Comparison of ENCODE assay signal across 19 cellular contexts in the genomic region with DNA sequence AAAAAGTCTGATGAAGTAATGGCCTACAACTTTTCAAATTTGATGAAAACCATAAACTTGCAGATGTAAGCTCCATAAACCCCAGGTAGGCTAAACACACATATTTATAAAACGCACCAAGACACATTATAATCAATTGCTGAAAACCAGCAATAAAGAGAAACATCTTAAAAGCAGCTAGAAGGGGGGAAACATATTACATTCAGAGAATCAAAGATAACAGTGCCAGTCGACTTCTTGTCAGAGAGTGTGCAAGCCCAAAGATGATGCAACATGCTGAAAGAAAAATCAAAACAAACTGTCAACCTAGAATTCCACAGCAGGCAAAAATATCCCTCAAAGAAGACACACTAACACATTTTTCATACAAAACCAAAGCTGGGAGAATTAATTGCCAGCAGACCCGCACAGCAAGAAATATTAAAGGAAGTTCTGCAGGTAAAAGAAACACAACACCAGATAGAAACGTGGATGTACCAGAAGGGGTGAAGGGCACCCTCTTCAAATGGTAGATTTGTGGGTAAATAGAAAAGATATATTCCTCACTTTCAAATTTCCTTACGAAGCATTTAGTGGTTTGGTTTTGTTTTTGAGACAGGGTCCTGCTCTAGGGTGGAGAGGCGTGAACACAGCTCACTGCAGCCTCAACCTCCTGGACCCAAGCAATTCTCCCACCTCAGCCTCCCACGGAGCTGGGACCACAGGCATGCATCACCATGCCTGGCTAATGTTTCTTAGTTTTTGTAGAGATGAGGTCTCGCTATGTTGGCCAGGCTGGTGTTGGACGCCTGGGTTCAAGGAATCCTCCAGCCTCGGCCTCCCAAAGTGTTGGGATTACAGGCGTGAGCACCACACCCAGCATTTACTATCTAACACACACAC. TPM values are rescaled to one million over a fixed set of nuclear protein-coding genes. Genes with fewer than 3 reads are reported as not detected.
DNase-seq lines count a peak whose midpoint lies in the region; ATAC-seq, FAIRE-seq and TF ChIP-seq lines count a peak whose summit lies in the region.
"Had no signal": no experiment of that assay in that cellular context is flagged by ENCODE, and none has a peak within 500 bp of the region (broad histone marks: within the 10 kb centered on the region; RNA-seq: fewer than 3 reads in every experiment).

No MANE protein-coding gene starts in this region.

- peak overlapping the region; percentile 7 for H4K91ac ChIP-seq in mesenchymal stem cell (ENCODE audit: low read length)

- H2AK5ac ChIP-seq in mesenchymal stem cell (ENCODE audit: low read length, severe bottlenecking): no peak overlapping the region

- no peaks in the 10 kb centered on the region for H3F3A ChIP-seq in GM23338 (replicated peaks; ENCODE audit: low read depth)

- no peak overlapping the region; the same call in 1 of the 2 replicates for H3K27ac ChIP-seq in GM23338 (ENCODE audit: low read depth)
- H3K27ac ChIP-seq in mesenchymal stem cell (ENCODE audit: low read length, poor library complexity, severe bottlenecking): no peak overlapping the region
- H3K27ac ChIP-seq: esophagus muscularis mucosa, psoas muscle, thoracic aorta had no signal

- H2BK12ac ChIP-seq in mesenchymal stem cell (ENCODE audit: low read length in 2 of 2): no peak overlapping the region

- no peak overlapping the region for H2BK5ac ChIP-seq in mesenchymal stem cell (ENCODE audit: low read depth, low read length, poor library complexity, severe bottlenecking)

- H3K9me2 ChIP-seq in GM23338 (ENCODE audit: insufficient read depth): no peaks in the 10 kb centered on the region

- no peaks in the 10 kb centered on the region for H3K36me3 ChIP-seq in GM23338 (ENCODE audit: insufficient read depth)
- no peaks in the 10 kb centered on the region for H3K36me3 ChIP-seq in mesenchymal stem cell (ENCODE audit: control insufficient read depth in 1 of 2, insufficient read depth in 2 of 2, low read depth in 1 of 2, low read length in 2 of 2)
- no peaks in the 10 kb centered on the region for H3K36me3 ChIP-seq in HAP-1 (replicated peaks)

- H3K36me3 Mint-ChIP-seq in CD14-positive monocyte (no peaks in the 10 kb centered on the region), GM23338 (ENCODE audit: low read depth) (peaks cover 7% of the 10 kb centered on the region; the same call in 1 of the 3 replicates), WTC11 (peaks cover 12% of the 10 kb centered on the region)
- H3K36me3 Mint-ChIP-seq: IgD-negative memory B cell had no signal

- H3K9me3 ChIP-seq in mesenchymal stem cell (ENCODE audit: control insufficient read depth, low read length) (no peaks in the 10 kb centered on the region), HAP-1 (no peaks in the 10 kb centered on the region)
- H3K9me3 ChIP-seq: esophagus muscularis mucosa, psoas muscle, thoracic aorta had no signal

- no peak overlapping the region for H2BK120ac ChIP-seq in mesenchymal stem cell (ENCODE audit: low read depth, low read length)

- H3K14ac ChIP-seq in mesenchymal stem cell (ENCODE audit: low read length in 2 of 2): no peak overlapping the region

- no peaks in the 10 kb centered on the region for H3K79me1 ChIP-seq in mesenchymal stem cell (replicated peaks; ENCODE audit: low read length, poor library complexity, severe bottlenecking)

- H4K8ac ChIP-seq in mesenchymal stem cell (ENCODE audit: low read length): peak overlapping the region; percentile 60

- CTCF ChIA-PET in WTC11 (lab: Charles Lee): interaction anchor here (0.6 to 4.5 kb wide), 6 partner anchors 11 to 257 kb away, joined by 3 to 18 read pairs (median 11); no protein-coding TSS in a partner anchor

- WGBS in mesenchymal stem cell: 77% methylated on average over 6 of the region's 11 CpGs

- no peak overlapping the region for H3K9ac ChIP-seq in mesenchymal stem cell (ENCODE audit: low read length)

- no peak overlapping the region for H3K23ac ChIP-seq in mesenchymal stem cell (ENCODE audit: low read length in 2 of 2)

- H3K27me3 ChIP-seq in GM23338 (ENCODE audit: insufficient read depth): no peaks in the 10 kb centered on the region
- H3K27me3 ChIP-seq in mesenchymal stem cell (ENCODE audit: control insufficient read depth in 1 of 2, insufficient read depth in 1 of 2, low read length in 2 of 2): peaks cover 12 to 16% of the 10 kb centered on the region in 2 experiments
- H3K27me3 ChIP-seq in HAP-1 (ENCODE audit: low read depth): no peaks in the 10 kb centered on the region

- intact Hi-C loops in CD14-positive monocyte (cut with micrococcal nuclease): no loop called here

- no peaks in the 10 kb centered on the region for H3K79me2 ChIP-seq in GM23338 (replicated peaks; ENCODE audit: insufficient read depth)

- H2BK15ac ChIP-seq in mesenchymal stem cell (ENCODE audit: low read depth, poor library complexity, severe bottlenecking): no peak overlapping the region

- H3K4me3 ChIP-seq in GM23338 (no peak overlapping the region), mesenchymal stem cell (ENCODE audit: insufficient read depth in 1 of 2, low read depth in 1 of 2, low read length in 2 of 2) (no peak overlapping the region), HAP-1 (no peak overlapping the region)
- H3K4me3 ChIP-seq: esophagus muscularis mucosa, psoas muscle, thoracic aorta had no signal

- no peaks in the 10 kb centered on the region for H3K4me1 ChIP-seq in GM23338 (ENCODE audit: insufficient read depth)
- no peaks in the 10 kb centered on the region for H3K4me1 ChIP-seq in mesenchymal stem cell (ENCODE audit: control insufficient read depth, insufficient read depth, low read depth, low read length)
- H3K4me1 ChIP-seq in HAP-1: no peaks in the 10 kb centered on the region; the same call in 1 of the 2 replicates
- H3K4me1 ChIP-seq: esophagus muscularis mucosa had no signal

- H3K4ac ChIP-seq in mesenchymal stem cell (ENCODE audit: low read depth in 1 of 2, low read length in 2 of 2): no peak overlapping the region

- no peak for ATAC-seq in GM23338
- no peak for ATAC-seq in WTC11
- no peak for ATAC-seq in HG03439 (IDR thresholded peaks at IDR 0.05; ENCODE audit: unreplicated experiment)
- ATAC-seq: psoas muscle had no signal

- POLR2A ChIA-PET in WTC11 (lab: Charles Lee): interaction anchor here (0.6 to 1.6 kb wide), 2 partner anchors 11 to 86 kb away, joined by 3 to 4 read pairs; no protein-coding TSS in a partner anchor

- H3K9me3 Mint-ChIP-seq in CD14-positive monocyte: no peaks in the 10 kb centered on the region
- no peaks in the 10 kb centered on the region; the same call in 2 of the 3 replicates for H3K9me3 Mint-ChIP-seq in GM23338
- no peaks in the 10 kb centered on the region for H3K9me3 Mint-ChIP-seq in WTC11
- H3K9me3 Mint-ChIP-seq: IgD-negative memory B cell had no signal

- H3K27ac Mint-ChIP-seq in CD14-positive monocyte: no peak overlapping the region
- 0 out of 2 replicates have a peak overlapping the region, but pooled peaks have one; percentile 16 for H3K27ac Mint-ChIP-seq in GM23338
- no peak overlapping the region for H3K27ac Mint-ChIP-seq in WTC11
- H3K27ac Mint-ChIP-seq: IgD-negative memory B cell had no signal

- peak; percentile 30 for DNase-seq in CD14-positive monocyte (ENCODE audit: low spot score)
- no peak for DNase-seq in GM23338 (ENCODE audit: low spot score)
- no peak for DNase-seq in WTC11 (ENCODE audit: low spot score)
- peak; percentile 27 for DNase-seq in mesenchymal stem cell
- no peak for DNase-seq in HAP-1 (ENCODE audit: low spot score in 2 of 2)
- no peak for DNase-seq in GM19239 (ENCODE audit: insufficient read length, low spot score)
- DNase-seq: activated CD4-positive, alpha-beta T cell treated with anti-CD3 and anti-CD28 coated beads for 48 hours; activated T-cell treated with anti-CD3 and anti-CD28 coated beads, Interleukin-2, amount 50 U/mL, for 48 hours; amygdala; NCI-H1105; NCI-H526; T-helper 2 cell had no signal

- no peaks in the 10 kb centered on the region for H4K20me1 ChIP-seq in GM23338 (replicated peaks; ENCODE audit: insufficient read depth)

- FAIRE-seq in GM19239 (lab: Jason Lieb, UNC): no peak
- FAIRE-seq: H1 had no signal

- H3K27me3 Mint-ChIP-seq in CD14-positive monocyte (ENCODE audit: low read depth in 3 of 3) (peaks cover 0 to 2% (median 2%) of the 10 kb centered on the region in 3 donors), GM23338 (ENCODE audit: insufficient read depth, low read depth, poor library complexity) (peaks cover 4% of the 10 kb centered on the region), WTC11 (ENCODE audit: low read depth) (no peaks in the 10 kb centered on the region)

- in situ Hi-C loops in HAP-1 (cut with MboI; ENCODE audit: low sequenced_read_pairs): no loop called here

- no peaks in the 10 kb centered on the region for H3K4me1 Mint-ChIP-seq in CD14-positive monocyte
- H3K4me1 Mint-ChIP-seq in GM23338: no peaks in the 10 kb centered on the region
- no peaks in the 10 kb centered on the region for H3K4me1 Mint-ChIP-seq in WTC11
- H3K4me1 Mint-ChIP-seq: IgD-negative memory B cell had no signal

- H3K4me3 Mint-ChIP-seq in CD14-positive monocyte (no peak overlapping the region), GM23338 (no peak overlapping the region), WTC11 (no peak overlapping the region)
- H3K4me3 Mint-ChIP-seq: IgD-negative memory B cell had no signal

- TF ChIP-seq CTCF in CD14-positive monocyte (IDR thresholded peaks at IDR 0.05): no peak
- TF ChIP-seq CTCF in GM23338 (conservative IDR thresholded peaks at IDR 0.05; ENCODE audit: low read depth in 2 of 2): no peak
- no peak for TF ChIP-seq CTCF in WTC11 (IDR thresholded peaks at IDR 0.05)

- no peak overlapping the region for H3K4me2 ChIP-seq in GM23338
- no peak overlapping the region for H3K4me2 ChIP-seq in mesenchymal stem cell (ENCODE audit: low read length, poor library complexity, severe bottlenecking)

- no peak overlapping the region for H2AFZ ChIP-seq in GM23338
- no peak overlapping the region for H2AFZ ChIP-seq in mesenchymal stem cell (ENCODE audit: low read depth, low read length)

- peak overlapping the region in 1 of 2 experiments; percentile 11 for H3K18ac ChIP-seq in mesenchymal stem cell (ENCODE audit: low read depth in 1 of 2, low read length in 2 of 2)

RNA-seq across cellular contexts. Expression of a gene that starts 16.5 kb away (rescaled TPM):
- polyA plus RNA-seq in CD14-positive monocyte (under 1 TPM in 1 of 2 donors, not detected in 1; 0.10 TPM), GM23338 (2016; fragmentation: Nextera tagmentation; extraction: Ambion mirVana) (11.0 and 11.5 TPM in 2 replicates)
- 33.1 and 37.3 TPM in 2 replicates for total RNA-seq in GM23338 (2014; rRNA removed; shearing (Covaris generic))
- total RNA-seq in WTC11 (2021): 28.2 to 34.2 TPM (median 30.9 TPM) in 3 replicates
- polyA plus RNA-seq in mesenchymal stem cell (2013, experiment 1 of 2): 0.08 TPM
- polyA plus RNA-seq in mesenchymal stem cell (2013, experiment 2 of 2): 0.11 TPM
- total RNA-seq: dermis microvascular lymphatic vessel endothelial cell had no signal

RNA-seq across cellular contexts. Expression of a gene that starts 51.4 kb away (rescaled TPM):
- 100 to 1,000 TPM; 202 to 234 TPM for polyA plus RNA-seq in CD14-positive monocyte
- total RNA-seq in GM23338 (2014; rRNA removed; shearing (Covaris generic)): 113 and 151 TPM in 2 replicates
- polyA plus RNA-seq in GM23338 (2016; fragmentation: Nextera tagmentation; extraction: Ambion mirVana): 206 and 215 TPM in 2 replicates
- 159 to 184 TPM (median 159 TPM) in 3 replicates for total RNA-seq in WTC11 (2021)
- 292 TPM for polyA plus RNA-seq in mesenchymal stem cell (2013, experiment 1 of 2)
- 293 TPM for polyA plus RNA-seq in mesenchymal stem cell (2013, experiment 2 of 2)

RNA-seq across cellular contexts. Expression of a gene that starts 59.5 kb away (rescaled TPM):
- polyA plus RNA-seq in CD14-positive monocyte (under 1 TPM in 1 of 2 donors, not detected in 1; 0.12 TPM), GM23338 (2016; fragmentation: Nextera tagmentation; extraction: Ambion mirVana) (5.1 and 6.2 TPM in 2 replicates)
- 34.3 and 42.5 TPM in 2 replicates for total RNA-seq in GM23338 (2014; rRNA removed; shearing (Covaris generic))
- 52.3 to 71.3 TPM (median 66.3 TPM) in 3 replicates for total RNA-seq in WTC11 (2021)
- 0.12 TPM for polyA plus RNA-seq in mesenchymal stem cell (2013, experiment 1 of 2)
- 0.07 TPM for polyA plus RNA-seq in mesenchymal stem cell (2013, experiment 2 of 2)
- total RNA-seq: dermis microvascular lymphatic vessel endothelial cell had no signal
- polyA plus RNA-seq: IgD-negative memory B cell had no signal

Comparison
In these comparisons a context has a peak if more than half of its experiments do, and no peak if none do; other contexts are left out.
1. DNase-seq: peak in CD14-positive monocyte (single experiment) and mesenchymal stem cell (single experiment); none in GM23338 (single experiment), WTC11 (single experiment), HAP-1 (0 of 2) and GM19239 (single experiment).